Comparison of ENCODE assay signal across 22 cellular contexts in genomic region chr3:64832098-64832497, GRCh38.
"Had no signal": no experiment of that assay in that cellular context is flagged by ENCODE, and none has a peak within 500 bp of the region (broad histone marks: within the 10 kb centered on the region; RNA-seq: fewer than 3 reads in every experiment).

No MANE protein-coding gene starts in this region.

- H3K4me1 Mint-ChIP-seq: central memory CD8-positive, alpha-beta T cell; immature natural killer cell; naive thymus-derived CD8-positive, alpha-beta T cell; stimulated activated memory B cell treated with anti-CD40 and anti-IgM and Interleukin-4, amounts not matched to agents 10 μg/mL and 1 μg/mL and 100 μg/mL, for 72 hours; stimulated activated naive CD8-positive, alpha-beta T cell treated with anti-CD3 and anti-CD28 coated beads, Interleukin-15, amount 100 ng/mL, for 72 hours had no signal

- H3K27me3 ChIP-seq: pancreas, spleen had no signal

- H3K27ac ChIP-seq: dorsolateral prefrontal cortex, left ventricle myocardium inferior, lower lobe of right lung, pancreas, prostate gland, spleen, thoracic aorta had no signal

- H3K36me3 ChIP-seq: left ventricle myocardium inferior, lower lobe of right lung, pancreas, prostate gland, spleen, thoracic aorta had no signal

- H3K9me3 ChIP-seq: left ventricle myocardium inferior, lower lobe of right lung, mucosa of descending colon, pancreas, prostate gland, spleen, thoracic aorta had no signal

- H3K36me3 Mint-ChIP-seq: immature natural killer cell; naive thymus-derived CD8-positive, alpha-beta T cell; stimulated activated memory B cell treated with anti-CD40 and anti-IgM and Interleukin-4, amounts not matched to agents 10 μg/mL and 1 μg/mL and 100 μg/mL, for 72 hours had no signal

- H3K4me1 ChIP-seq: left ventricle myocardium inferior, lower lobe of right lung, pancreas, prostate gland, spleen had no signal

- DNase-seq: cortex of kidney; effector CD8-positive, alpha-beta T cell; foreskin melanocyte; immature natural killer cell; left cardiac atrium; left ventricle myocardium inferior; lower lobe of right lung; mucosa of descending colon; naive thymus-derived CD8-positive, alpha-beta T cell; pancreas; spleen; stimulated activated CD4-positive, alpha-beta T cell treated with anti-CD3 and anti-CD28 coated beads, Interleukin-15, amount 100 ng/mL, for 24 hours; stimulated activated CD4-positive, alpha-beta T cell treated with anti-CD3 and anti-CD28 coated beads, Interleukin-1b, Interleukin-23, amount 100 ng/mL, for 48 hours; stimulated activated CD4-positive, alpha-beta T cell treated with anti-CD3 and anti-CD28 coated beads, Interleukin-4, amount 100 ng/mL, for 24 hours; stimulated activated naive CD8-positive, alpha-beta T cell treated with anti-CD3 and anti-CD28 coated beads, Interleukin-15, amount 100 ng/mL, for 72 hours; trophoblast cell had no signal

- H3K4me3 ChIP-seq: dorsolateral prefrontal cortex, left ventricle myocardium inferior, lower lobe of right lung, mucosa of descending colon, pancreas, prostate gland, spleen, thoracic aorta had no signal

- H3K4me3 Mint-ChIP-seq: central memory CD8-positive, alpha-beta T cell; immature natural killer cell; naive thymus-derived CD8-positive, alpha-beta T cell; neural crest cell; stimulated activated memory B cell treated with anti-CD40 and anti-IgM and Interleukin-4, amounts not matched to agents 10 μg/mL and 1 μg/mL and 100 μg/mL, for 72 hours; stimulated activated naive CD8-positive, alpha-beta T cell treated with anti-CD3 and anti-CD28 coated beads, Interleukin-15, amount 100 ng/mL, for 72 hours had no signal

- H3K27ac Mint-ChIP-seq: immature natural killer cell; naive thymus-derived CD8-positive, alpha-beta T cell; stimulated activated memory B cell treated with anti-CD40 and anti-IgM and Interleukin-4, amounts not matched to agents 10 μg/mL and 1 μg/mL and 100 μg/mL, for 72 hours; stimulated activated naive CD8-positive, alpha-beta T cell treated with anti-CD3 and anti-CD28 coated beads, Interleukin-15, amount 100 ng/mL, for 72 hours had no signal

- H3K9me3 Mint-ChIP-seq: neural crest cell had no signal

- H3K27me3 Mint-ChIP-seq: central memory CD8-positive, alpha-beta T cell; naive thymus-derived CD8-positive, alpha-beta T cell; stimulated activated memory B cell treated with anti-CD40 and anti-IgM and Interleukin-4, amounts not matched to agents 10 μg/mL and 1 μg/mL and 100 μg/mL, for 72 hours; stimulated activated naive CD8-positive, alpha-beta T cell treated with anti-CD3 and anti-CD28 coated beads, Interleukin-15, amount 100 ng/mL, for 72 hours had no signal
